1 cellular context compared by ENCODE assay signal in the genomic region with DNA sequence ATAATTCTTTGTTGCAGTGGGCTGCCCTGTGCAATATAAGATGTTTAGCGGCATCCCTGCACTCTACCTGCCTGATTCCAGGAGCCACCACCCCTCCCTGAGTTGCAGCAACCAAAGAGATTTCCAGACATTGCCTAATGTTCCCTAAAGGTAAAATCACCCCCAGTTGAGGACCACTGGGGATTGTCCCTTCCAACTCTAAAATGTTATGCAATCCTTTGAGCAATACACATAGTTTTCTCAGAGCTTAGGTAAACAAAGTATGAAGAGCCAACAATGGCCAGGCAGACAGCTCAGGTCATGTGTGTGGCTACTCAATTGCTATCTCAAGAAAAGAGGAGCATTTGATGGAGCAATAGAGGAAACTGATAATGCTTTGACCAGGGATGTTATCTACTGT.
TF ChIP-seq lines count a peak whose summit lies in the region.

No MANE protein-coding gene starts in this region.

TF ChIP-seq in liver, 16 proteins besides CTCF, POLR2A, EP300 and RAD21:
- TF ChIP-seq, protein P1, sequence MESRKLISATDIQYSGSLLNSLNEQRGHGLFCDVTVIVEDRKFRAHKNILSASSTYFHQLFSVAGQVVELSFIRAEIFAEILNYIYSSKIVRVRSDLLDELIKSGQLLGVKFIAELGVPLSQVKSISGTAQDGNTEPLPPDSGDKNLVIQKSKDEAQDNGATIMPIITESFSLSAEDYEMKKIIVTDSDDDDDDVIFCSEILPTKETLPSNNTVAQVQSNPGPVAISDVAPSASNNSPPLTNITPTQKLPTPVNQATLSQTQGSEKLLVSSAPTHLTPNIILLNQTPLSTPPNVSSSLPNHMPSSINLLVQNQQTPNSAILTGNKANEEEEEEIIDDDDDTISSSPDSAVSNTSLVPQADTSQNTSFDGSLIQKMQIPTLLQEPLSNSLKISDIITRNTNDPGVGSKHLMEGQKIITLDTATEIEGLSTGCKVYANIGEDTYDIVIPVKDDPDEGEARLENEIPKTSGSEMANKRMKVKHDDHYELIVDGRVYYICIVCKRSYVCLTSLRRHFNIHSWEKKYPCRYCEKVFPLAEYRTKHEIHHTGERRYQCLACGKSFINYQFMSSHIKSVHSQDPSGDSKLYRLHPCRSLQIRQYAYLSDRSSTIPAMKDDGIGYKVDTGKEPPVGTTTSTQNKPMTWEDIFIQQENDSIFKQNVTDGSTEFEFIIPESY (IDR thresholded peaks at IDR 0.05) = no peak
- TF ChIP-seq HNF4A (conservative IDR thresholded peaks at IDR 0.05) (peak in 1 of 2 donors; percentile 40), FOXA1 (IDR thresholded peaks at IDR 0.05) (no peak), RXRA (IDR thresholded peaks at IDR 0.05) (peak in 1 of 2 donors; percentile 62), FOXA2 (IDR thresholded peaks at IDR 0.05) (peak; percentile 49), TAF1 (conservative IDR thresholded peaks at IDR 0.05) (no peak), YY1 (IDR thresholded peaks at IDR 0.05) (peak; percentile 36), JUND (IDR thresholded peaks at IDR 0.05) (peak in 1 of 2 donors; percentile 31), HNF4G (IDR thresholded peaks at IDR 0.05) (no peak), EGR1 (IDR thresholded peaks at IDR 0.05; ENCODE audit: low read depth in 2 of 2) (no peak), NR2F2 (IDR thresholded peaks at IDR 0.05) (no peak), GABPA (IDR thresholded peaks at IDR 0.05 in 1 of 2, conservative IDR thresholded peaks at IDR 0.05 in 1 of 2) (no peak), SP1 (IDR thresholded peaks at IDR 0.05) (no peak)
- TF ChIP-seq, protein P2, sequence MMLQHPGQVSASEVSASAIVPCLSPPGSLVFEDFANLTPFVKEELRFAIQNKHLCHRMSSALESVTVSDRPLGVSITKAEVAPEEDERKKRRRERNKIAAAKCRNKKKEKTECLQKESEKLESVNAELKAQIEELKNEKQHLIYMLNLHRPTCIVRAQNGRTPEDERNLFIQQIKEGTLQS (IDR thresholded peaks at IDR 0.05) = no peak
- TF ChIP-seq, protein P3, sequence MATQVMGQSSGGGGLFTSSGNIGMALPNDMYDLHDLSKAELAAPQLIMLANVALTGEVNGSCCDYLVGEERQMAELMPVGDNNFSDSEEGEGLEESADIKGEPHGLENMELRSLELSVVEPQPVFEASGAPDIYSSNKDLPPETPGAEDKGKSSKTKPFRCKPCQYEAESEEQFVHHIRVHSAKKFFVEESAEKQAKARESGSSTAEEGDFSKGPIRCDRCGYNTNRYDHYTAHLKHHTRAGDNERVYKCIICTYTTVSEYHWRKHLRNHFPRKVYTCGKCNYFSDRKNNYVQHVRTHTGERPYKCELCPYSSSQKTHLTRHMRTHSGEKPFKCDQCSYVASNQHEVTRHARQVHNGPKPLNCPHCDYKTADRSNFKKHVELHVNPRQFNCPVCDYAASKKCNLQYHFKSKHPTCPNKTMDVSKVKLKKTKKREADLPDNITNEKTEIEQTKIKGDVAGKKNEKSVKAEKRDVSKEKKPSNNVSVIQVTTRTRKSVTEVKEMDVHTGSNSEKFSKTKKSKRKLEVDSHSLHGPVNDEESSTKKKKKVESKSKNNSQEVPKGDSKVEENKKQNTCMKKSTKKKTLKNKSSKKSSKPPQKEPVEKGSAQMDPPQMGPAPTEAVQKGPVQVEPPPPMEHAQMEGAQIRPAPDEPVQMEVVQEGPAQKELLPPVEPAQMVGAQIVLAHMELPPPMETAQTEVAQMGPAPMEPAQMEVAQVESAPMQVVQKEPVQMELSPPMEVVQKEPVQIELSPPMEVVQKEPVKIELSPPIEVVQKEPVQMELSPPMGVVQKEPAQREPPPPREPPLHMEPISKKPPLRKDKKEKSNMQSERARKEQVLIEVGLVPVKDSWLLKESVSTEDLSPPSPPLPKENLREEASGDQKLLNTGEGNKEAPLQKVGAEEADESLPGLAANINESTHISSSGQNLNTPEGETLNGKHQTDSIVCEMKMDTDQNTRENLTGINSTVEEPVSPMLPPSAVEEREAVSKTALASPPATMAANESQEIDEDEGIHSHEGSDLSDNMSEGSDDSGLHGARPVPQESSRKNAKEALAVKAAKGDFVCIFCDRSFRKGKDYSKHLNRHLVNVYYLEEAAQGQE (IDR thresholded peaks at IDR 0.05) = no peak
- TF ChIP-seq, protein P4, sequence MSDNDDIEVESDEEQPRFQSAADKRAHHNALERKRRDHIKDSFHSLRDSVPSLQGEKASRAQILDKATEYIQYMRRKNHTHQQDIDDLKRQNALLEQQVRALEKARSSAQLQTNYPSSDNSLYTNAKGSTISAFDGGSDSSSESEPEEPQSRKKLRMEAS (IDR thresholded peaks at IDR 0.05) = peak; percentile 20
